Comparison of ENCODE assay signal across 18 cellular contexts in genomic region chr1:4133541-4133940, GRCh38.
DNase-seq lines count a peak whose midpoint lies in the region; ATAC-seq and TF ChIP-seq lines count a peak whose summit lies in the region.
"Had no signal": no experiment of that assay in that cellular context is flagged by ENCODE, and none has a peak within 500 bp of the region (broad histone marks: within the 10 kb centered on the region; RNA-seq: fewer than 3 reads in every experiment).

No MANE protein-coding gene starts in this region.

- no peaks in the 10 kb centered on the region for H3K36me3 ChIP-seq in testis (ENCODE audit: low read depth, missing control alignments)
- H3K36me3 ChIP-seq in tibial artery, result no peaks in the 10 kb centered on the region
- H3K36me3 ChIP-seq: BE2C, BLaER1 had no signal

- TF ChIP-seq POLR2A in testis (IDR thresholded peaks at IDR 0.05), result no peak

- TF ChIP-seq CTCF in nephron progenitor cell (IDR thresholded peaks at IDR 0.05), result no peak
- TF ChIP-seq CTCF in testis (IDR thresholded peaks at IDR 0.05), result no peak
- TF ChIP-seq CTCF in tibial artery (IDR thresholded peaks at IDR 0.05), result no peak

- ATAC-seq in GM18498 (IDR thresholded peaks at IDR 0.05; ENCODE audit: unreplicated experiment), result no peak
- ATAC-seq: CD8-positive, alpha-beta T cell had no signal

- intact Hi-C loops in testis (cut with DNase I; ENCODE audit: low total_unique reads), result no loop called here
- intact Hi-C loops in tibial artery (cut with DNase I; ENCODE audit: low total_unique reads), result no loop called here

- peaks cover 50% of the 10 kb centered on the region for H3K4me1 Mint-ChIP-seq in nephron progenitor cell

- DNase-seq in left kidney (ENCODE audit: low read depth, low spot score) (peak; percentile 67), nephron progenitor cell (no peak), testis (peak; percentile 16), NCI-H2107 (lab: John Stamatoyannopoulos, UW) (no peak), SIG-M5 treated with dmso at 0.1 percent for 504 hours (lab: John Stamatoyannopoulos, UW; ENCODE audit: unreplicated experiment) (no peak), tibial artery (no peak)
- DNase-seq: 8988T; ACHN; BE2C; C1 segment of cervical spinal cord; Caco-2; Calu3; CD4-positive, alpha-beta T cell; CD8-positive, alpha-beta T cell; DMS79 treated with DMSO at 0.1 percent for 48 hours; GF-D8 had no signal

- H3K4me1 ChIP-seq in testis, result peaks cover 7% of the 10 kb centered on the region
- H3K4me1 ChIP-seq in tibial artery, result no peaks in the 10 kb centered on the region
- H3K4me1 ChIP-seq: BE2C, Caco-2 had no signal

- H3K4me3 Mint-ChIP-seq in nephron progenitor cell, result no peak overlapping the region
- H3K4me3 Mint-ChIP-seq: CD4-positive, alpha-beta T cell; CD8-positive, alpha-beta T cell had no signal

- peak overlapping the region; percentile 74 for H3K27ac Mint-ChIP-seq in nephron progenitor cell
- H3K27ac Mint-ChIP-seq: CD4-positive, alpha-beta T cell; CD8-positive, alpha-beta T cell had no signal

- H3K9me3 Mint-ChIP-seq in nephron progenitor cell, result peaks cover 15% of the 10 kb centered on the region

- H3K4me3 ChIP-seq in testis, result peak overlapping the region in 1 of 2 donors; percentile 29
- H3K4me3 ChIP-seq in tibial artery, result no peak overlapping the region
- H3K4me3 ChIP-seq: BLaER1 had no signal

- no peak overlapping the region for H3K27ac ChIP-seq in testis
- no peak overlapping the region for H3K27ac ChIP-seq in tibial artery
- H3K27ac ChIP-seq: BLaER1 had no signal

- WGBS in testis, 2 donors, result 24 to 35% methylated on average over 11 to 16 of the region's 16 CpGs

- H3K9me3 ChIP-seq in testis (no peaks in the 10 kb centered on the region), tibial artery (no peaks in the 10 kb centered on the region)
- H3K9me3 ChIP-seq: BE2C, Caco-2 had no signal

- peaks cover 7% of the 10 kb centered on the region for H3K27me3 Mint-ChIP-seq in nephron progenitor cell (ENCODE audit: low read depth, poor library complexity)

- H3K27me3 ChIP-seq in testis, result no peaks in the 10 kb centered on the region
- H3K27me3 ChIP-seq in tibial artery, result peaks cover 0 to 32% of the 10 kb centered on the region in 2 donors
- H3K27me3 ChIP-seq: BE2C had no signal

- no peaks in the 10 kb centered on the region for H3K36me3 Mint-ChIP-seq in nephron progenitor cell (ENCODE audit: low read depth)
- H3K36me3 Mint-ChIP-seq: CD8-positive, alpha-beta T cell had no signal

Comparison
In these comparisons a context has a peak if more than half of its experiments do, and no peak if none do; other contexts are left out.
1. DNase-seq: peak in left kidney (single experiment) and testis (single experiment); none in nephron progenitor cell (single experiment), NCI-H2107 (single experiment), SIG-M5 treated with dmso at 0.1 percent for 504 hours (single experiment) and tibial artery (0 of 2).